In genomic region chr5:134101686-134102439, GRCh38 we compare ENCODE assay signal across 8 cellular contexts. TPM values are rescaled to one million over a fixed set of nuclear protein-coding genes. Genes with fewer than 3 reads are reported as not detected.
DNase-seq lines count a peak whose midpoint lies in the region; ATAC-seq and TF ChIP-seq lines count a peak whose summit lies in the region.

No MANE protein-coding gene starts in this region.

- H3K4me3 ChIP-seq in sigmoid colon: no peak overlapping the region

- TF ChIP-seq POLR2A in sigmoid colon (IDR thresholded peaks at IDR 0.05): no peak

- peak; percentile 33 to 89 (median 52) for TF ChIP-seq CTCF in sigmoid colon (IDR thresholded peaks at IDR 0.05)

- DNase-seq in Ammon's horn (ENCODE audit: low spot score) (peak; percentile 66), HCEC 1CT (peak; percentile 17), SK-N-DZ (ENCODE audit: low spot score) (peak; percentile 66), cardiac septum (ENCODE audit: low spot score) (peak; percentile 84), sigmoid colon (peak; percentile 77), GM19240 (ENCODE audit: insufficient read length, low spot score) (no peak)
- DNase-seq in activated naive CD4-positive, alpha-beta T cell treated with anti-CD3 and anti-CD28 coated beads, Interleukin-2, amount 50 U/mL, for 16 hours: peak; percentile 74

- intact Hi-C loops in cardiac septum (cut with DNase I): loop anchor here (2.0 to 5.0 kb wide), 2 partner anchors 39 to 190 kb away; no protein-coding TSS in a partner anchor
- intact Hi-C loops in sigmoid colon (cut with DNase I): loop anchor here (5.0 kb wide), 2 partner anchors 45 to 190 kb away; no protein-coding TSS in a partner anchor

- H3K27me3 ChIP-seq in sigmoid colon: no peaks in the 10 kb centered on the region

- no peak overlapping the region for H3K27ac ChIP-seq in sigmoid colon

- no peaks in the 10 kb centered on the region for H3K36me3 ChIP-seq in sigmoid colon

- TF ChIP-seq EP300 in sigmoid colon (IDR thresholded peaks at IDR 0.05): no peak

- peaks cover 0 to 18% (median 9%) of the 10 kb centered on the region in 4 donors for H3K4me1 ChIP-seq in sigmoid colon

- 35 to 38% methylated on average over 20 of the region's 20 CpGs for WGBS in sigmoid colon, 2 donors

- no peak for ATAC-seq in HG03439 (IDR thresholded peaks at IDR 0.05; ENCODE audit: unreplicated experiment)

- H3K9me3 ChIP-seq in sigmoid colon: no peaks in the 10 kb centered on the region

RNA-seq across cellular contexts. Expression of gene TCF7, which starts 12.6 kb away (rescaled TPM):
- polyA plus RNA-seq in SK-N-DZ (2014; cell fraction: cytosol; rRNA removed): 5.0 and 5.5 TPM in 2 replicates
- polyA plus RNA-seq in SK-N-DZ (2014; cell fraction: nucleus; rRNA removed): 9.4 and 10.4 TPM in 2 replicates
- total RNA-seq in cardiac septum (2.2 TPM), sigmoid colon (1 to 10 TPM in 1 of 4 donors, under 1 TPM in 3; 0.36 to 1.5 (median 0.62) TPM)
- 10 to 100 TPM in 1 of 3 donors, 1 to 10 TPM in 2; 1.8 to 38.4 (median 3.7) TPM for polyA plus RNA-seq in sigmoid colon
